Comparison of ENCODE assay signal across 18 cellular contexts in genomic region chr18:3485153-3486149, GRCh38. TPM values are rescaled to one million over a fixed set of nuclear protein-coding genes. Genes with fewer than 3 reads are reported as not detected.
DNase-seq lines count a peak whose midpoint lies in the region; ATAC-seq and TF ChIP-seq lines count a peak whose summit lies in the region.
"Had no signal": no experiment of that assay in that cellular context is flagged by ENCODE, and none has a peak within 500 bp of the region (broad histone marks: within the 10 kb centered on the region; RNA-seq: fewer than 3 reads in every experiment).

No MANE protein-coding gene starts in this region.

- H3K79me2 ChIP-seq in SK-N-SH (ENCODE audit: insufficient read depth), result no peaks in the 10 kb centered on the region
- no peaks in the 10 kb centered on the region for H3K79me2 ChIP-seq in OCI-LY7 (ENCODE audit: insufficient read depth, low read depth, low read length)

- H3K9me2 ChIP-seq in SK-N-SH (no peaks in the 10 kb centered on the region), OCI-LY7 (ENCODE audit: insufficient read depth, low read length) (no peaks in the 10 kb centered on the region)

- H3K4me3 ChIP-seq in SK-N-SH (ENCODE audit: low read depth in 2 of 2, low read length in 1 of 2) (no peak overlapping the region), OCI-LY7 (ENCODE audit: low read depth, low read length, poor library complexity, severe bottlenecking) (no peak overlapping the region), ascending aorta (no peak overlapping the region)
- H3K4me3 ChIP-seq: dorsolateral prefrontal cortex, lower lobe of right lung had no signal

- WGBS in SK-N-SH (ENCODE audit: low lambda C conversion rate), result 89% methylated on average over 9 of the region's 9 CpGs

- H3K27ac ChIP-seq in SK-N-SH (ENCODE audit: low read depth in 2 of 2, low read length in 1 of 2) (no peak overlapping the region), OCI-LY7 (ENCODE audit: low read depth, low read length, poor library complexity, severe bottlenecking) (no peak overlapping the region), ascending aorta (no peak overlapping the region)
- H3K27ac ChIP-seq: 22Rv1, C4-2B, dorsolateral prefrontal cortex, lower lobe of right lung had no signal

- POLR2A ChIA-PET in SK-N-SH (lab: Yijun Ruan, JAX) (no interaction called here), OCI-LY7 (lab: Charles Lee) (interaction anchor here (0.6 to 1.6 kb wide), 4 partner anchors 8 to 667 kb away, joined by 3 to 4 read pairs (median 4); no protein-coding TSS in a partner anchor)

- CTCF ChIA-PET in SK-N-SH (lab: Yijun Ruan, JAX), result interaction anchor here (1.2 to 1.6 kb wide), 3 partner anchors 8 to 109 kb away, joined by 3 to 7 read pairs (median 5); no protein-coding TSS in a partner anchor
- CTCF ChIA-PET in OCI-LY7 (lab: Charles Lee; ENCODE audit: unreplicated experiment), result no interaction called here

- H3F3A ChIP-seq in SK-N-SH (replicated peaks; ENCODE audit: insufficient read depth), result no peaks in the 10 kb centered on the region

- no peak for TF ChIP-seq EP300 in SK-N-SH (IDR thresholded peaks at IDR 0.05; ENCODE audit: borderline replicate concordance in 1 of 2, low read depth in 1 of 2, low read length in 1 of 2)

- no peak for TF ChIP-seq RAD21 in SK-N-SH (IDR thresholded peaks at IDR 0.05; ENCODE audit: low read length)

- H3K9me3 ChIP-seq in SK-N-SH, result no peaks in the 10 kb centered on the region
- H3K9me3 ChIP-seq in OCI-LY7 (ENCODE audit: low read length), result no peaks in the 10 kb centered on the region
- H3K9me3 ChIP-seq in ascending aorta, result no peaks in the 10 kb centered on the region
- H3K9me3 ChIP-seq: lower lobe of right lung had no signal

- no peak overlapping the region for H3K9ac ChIP-seq in SK-N-SH

- no TSS peak for BruUV-seq in OCI-LY7 (replicated peaks; lab: Mats Ljungman, UMichigan)

- DNase-seq in SK-N-SH (no peak), OCI-LY7 (ENCODE audit: low spot score) (no peak), left lobe of liver (ENCODE audit: low spot score) (no peak), ascending aorta (ENCODE audit: low spot score in 2 of 2) (no peak), DMS79 treated with DMSO at 0.1 percent for 48 hours (lab: John Stamatoyannopoulos, UW) (no peak)
- no peak for DNase-seq in NK-92 treated with Interleukin-12 subunit alpha and Interleukin-12 subunit beta, amount 100 ng/mL, for 24 hours (lab: John Stamatoyannopoulos, UW)
- DNase-seq: activated gamma-delta T cell treated with Interleukin-2 at 50 U/mL for 16 hours; DMS79; dorsolateral prefrontal cortex; lower lobe of right lung; naive thymus-derived CD4-positive, alpha-beta T cell; NCI-H1092; SHP77 treated with DMSO at 0.1 percent for 48 hours; stimulated activated CD4-positive, alpha-beta T cell treated with anti-CD3 and anti-CD28 coated beads, Interleukin-15, amount 100 ng/mL, for 24 hours had no signal

- ATAC-seq in SK-N-SH treated with all-trans-retinoic acid at 6 μM for 48 hours (no peak), HG02623 (IDR thresholded peaks at IDR 0.05; ENCODE audit: unreplicated experiment) (peak; percentile 55), left lobe of liver (peak; percentile 54)
- ATAC-seq: naive thymus-derived CD4-positive, alpha-beta T cell had no signal

- H3K4me2 ChIP-seq in SK-N-SH, result no peak overlapping the region
- no peak overlapping the region for H3K4me2 ChIP-seq in OCI-LY7 (ENCODE audit: low read length)

- H3K36me3 ChIP-seq in SK-N-SH (replicated peaks in 1 of 2; ENCODE audit: control insufficient read depth in 1 of 2, insufficient read depth in 2 of 2, low read length in 1 of 2), result no peaks in the 10 kb centered on the region
- H3K36me3 ChIP-seq in OCI-LY7 (ENCODE audit: insufficient read depth, low read length), result no peaks in the 10 kb centered on the region
- H3K36me3 ChIP-seq in ascending aorta, result no peaks in the 10 kb centered on the region
- H3K36me3 ChIP-seq: lower lobe of right lung had no signal

- no peaks in the 10 kb centered on the region for H3K4me1 ChIP-seq in SK-N-SH (ENCODE audit: control insufficient read depth in 1 of 2, insufficient read depth in 2 of 2, low read depth in 1 of 2, low read length in 1 of 2)
- H3K4me1 ChIP-seq in OCI-LY7 (ENCODE audit: insufficient read depth, low read length, poor library complexity, severe bottlenecking), result peaks cover 18% of the 10 kb centered on the region
- no peaks in the 10 kb centered on the region for H3K4me1 ChIP-seq in ascending aorta
- H3K4me1 ChIP-seq: lower lobe of right lung had no signal

- H4K20me1 ChIP-seq in SK-N-SH (ENCODE audit: insufficient read depth) (no peaks in the 10 kb centered on the region), OCI-LY7 (ENCODE audit: insufficient read depth, low read length) (no peaks in the 10 kb centered on the region)

- H2AFZ ChIP-seq in SK-N-SH (ENCODE audit: low read depth) (no peak overlapping the region), OCI-LY7 (ENCODE audit: low read length) (peak overlapping the region; percentile 12; the same call in 1 of the 2 replicates)

- intact Hi-C loops in OCI-LY7 (cut with micrococcal nuclease; ENCODE audit: unreplicated experiment) (no loop called here), ascending aorta (cut with DNase I) (no loop called here)

- TF ChIP-seq CTCF in SK-N-SH (IDR thresholded peaks at IDR 0.05) (no peak), OCI-LY7 (conservative IDR thresholded peaks at IDR 0.05; ENCODE audit: low read length) (no peak), ascending aorta (IDR thresholded peaks at IDR 0.05) (no peak)

- H3K27me3 ChIP-seq in SK-N-SH (ENCODE audit: insufficient read depth), result no peaks in the 10 kb centered on the region
- H3K27me3 ChIP-seq in ascending aorta, result no peaks in the 10 kb centered on the region
- H3K27me3 ChIP-seq: dorsolateral prefrontal cortex had no signal

TF ChIP-seq in SK-N-SH, 30 proteins besides CTCF, POLR2A, EP300 and RAD21:
- TF ChIP-seq SIN3A (IDR thresholded peaks at IDR 0.05; ENCODE audit: borderline replicate concordance, low read depth, low read length) (no peak), REST (IDR thresholded peaks at IDR 0.05; ENCODE audit: low read depth, low read length) (peak; percentile 26; the same call in 1 of the 2 replicates)

TF ChIP-seq in SK-N-SH treated with all-trans-retinoic acid at 6 μM for 48 hours, 23 proteins besides CTCF, POLR2A, EP300 and RAD21:
- no peak for TF ChIP-seq ESRRG (CRISPR knock-in tag; IDR thresholded peaks at IDR 0.05)
- no peak for TF ChIP-seq ZNF565 (CRISPR knock-in tag; conservative IDR thresholded peaks at IDR 0.05; ENCODE audit: low read depth)
- no peak for TF ChIP-seq POU6F1 (CRISPR knock-in tag; IDR thresholded peaks at IDR 0.05; ENCODE audit: borderline replicate concordance, low read depth)
- no peak for TF ChIP-seq BACH2 (CRISPR knock-in tag; IDR thresholded peaks at IDR 0.05; ENCODE audit: borderline replicate concordance)
- TF ChIP-seq OSR1 (CRISPR knock-in tag; IDR thresholded peaks at IDR 0.05), result no peak
- no peak for TF ChIP-seq TSHZ2 (CRISPR knock-in tag; IDR thresholded peaks at IDR 0.05)
- no peak for TF ChIP-seq CSDC2 (CRISPR knock-in tag; IDR thresholded peaks at IDR 0.05)
- no peak for TF ChIP-seq ZFP3 (CRISPR knock-in tag; IDR thresholded peaks at IDR 0.05)
- TF ChIP-seq ZC3H10 (CRISPR knock-in tag; IDR thresholded peaks at IDR 0.05), result no peak
- no peak for TF ChIP-seq ISL1 (CRISPR knock-in tag; IDR thresholded peaks at IDR 0.05)
- TF ChIP-seq TCF4 (CRISPR knock-in tag; IDR thresholded peaks at IDR 0.05; ENCODE audit: borderline replicate concordance), result no peak

RNA-seq across cellular contexts. Expression of gene TGIF1, which starts 35.5 kb away (rescaled TPM):
- 82.3 and 113 TPM in 2 replicates for polyA plus RNA-seq in SK-N-SH (2012; rRNA removed)
- 78.8 and 86.9 TPM in 2 replicates for polyA plus RNA-seq in SK-N-SH (2012; cell fraction: cytosol; rRNA removed)
- 121 and 190 TPM in 2 replicates for polyA plus RNA-seq in SK-N-SH (2012; cell fraction: nucleus; rRNA removed)
- 61.5 and 69.0 TPM in 2 replicates for total RNA-seq in OCI-LY7 (2014; rRNA removed; shearing (Covaris generic))
- total RNA-seq in OCI-LY7 (2022) (40.9 and 42.5 TPM in 2 replicates), left lobe of liver (14.1 TPM), ascending aorta (39.7 TPM)
